Comparison of ENCODE assay signal across 8 cellular contexts in genomic region chr19:58310685-58311084, GRCh38. TPM values are rescaled to one million over a fixed set of nuclear protein-coding genes. Genes with fewer than 3 reads are reported as not detected.
DNase-seq lines count a peak whose midpoint lies in the region; ATAC-seq, FAIRE-seq and TF ChIP-seq lines count a peak whose summit lies in the region.
"Not testable (repeated sequence)": the region's sequence is repeated elsewhere in the genome, so short reads cannot be mapped to it uniquely, and the experiment has no call there.

No MANE protein-coding gene starts in this region.

- H2BK5ac ChIP-seq in neuronal stem cell (ENCODE audit: low read length): not testable (repeated sequence)

- POLR2A ChIA-PET in BJ (lab: Charles Lee): not testable (repeated sequence)
- POLR2A ChIA-PET in MCF 10A (lab: Yijun Ruan, JAX): interaction anchor here (1.0 to 1.1 kb wide), 2 partner anchors 16 to 32 kb away, joined by 3 to 4 read pairs; partner anchors contain the start of genes ZNF8 and ZSCAN22

- not testable (repeated sequence) for H3K18ac ChIP-seq in neuronal stem cell (ENCODE audit: low read length)

- not testable (repeated sequence) for H3K23ac ChIP-seq in neuronal stem cell (ENCODE audit: low read depth, low read length, poor library complexity)

- H2AK5ac ChIP-seq in neuronal stem cell (ENCODE audit: low read depth, low read length): not testable (repeated sequence)

- not testable (repeated sequence) for FAIRE-seq in kidney (lab: Jason Lieb, UNC)

- not testable (repeated sequence) for H4K91ac ChIP-seq in neuronal stem cell (ENCODE audit: low read depth, low read length, poor library complexity)

- H2BK12ac ChIP-seq in neuronal stem cell (ENCODE audit: low read length): not testable (repeated sequence)

- H4K8ac ChIP-seq in neuronal stem cell (ENCODE audit: low read depth, low read length): not testable (repeated sequence)

- not testable (repeated sequence) for H3K4me1 ChIP-seq in kidney (ENCODE audit: control insufficient read depth in 1 of 2, insufficient read depth in 1 of 2, low read depth in 1 of 2, low read length in 2 of 2); neuronal stem cell (ENCODE audit: control insufficient read depth in 2 of 2, insufficient read depth in 1 of 2, low read depth in 1 of 2, low read length in 2 of 2)
- peaks cover 8 to 12% of the 10 kb centered on the region in 2 donors for H3K4me1 ChIP-seq in thoracic aorta (ENCODE audit: control insufficient read depth in 1 of 2, low read depth in 2 of 2)

- TF ChIP-seq CTCF in BJ (IDR thresholded peaks at IDR 0.05; ENCODE audit: insufficient read depth, low read depth, low read length) (peak; percentile 17; the same call in 1 of the 2 replicates), MCF 10A (IDR thresholded peaks at IDR 0.05; ENCODE audit: unreplicated experiment) (peak; percentile 14), fibroblast of pulmonary artery (IDR thresholded peaks at IDR 0.05; ENCODE audit: low read length, missing control alignments) (peak; percentile 28), kidney (IDR thresholded peaks at IDR 0.05; ENCODE audit: borderline replicate concordance, extremely low read depth, insufficient read depth) (peak; percentile 27), thoracic aorta (IDR thresholded peaks at IDR 0.05) (peak; percentile 44)

- H3K9ac ChIP-seq in kidney (ENCODE audit: low read length in 2 of 2); neuronal stem cell (ENCODE audit: low read depth, low read length, poor library complexity): not testable (repeated sequence)

- DNase-seq in BJ (ENCODE audit: low read depth); MCF 10A (ENCODE audit: unreplicated experiment); kidney; thoracic aorta (ENCODE audit: low spot score): not testable (repeated sequence)
- DNase-seq in NCI-H748 (lab: John Stamatoyannopoulos, UW; ENCODE audit: unreplicated experiment) (peak; percentile 26), fibroblast of pulmonary artery (ENCODE audit: low read depth) (peak; percentile 38), neuronal stem cell (ENCODE audit: low spot score) (peak; percentile 21)
- peak; percentile 27 for DNase-seq in activated CD4-positive, alpha-beta T cell treated with anti-CD3 and anti-CD28 coated beads for 48 hours

- not testable (repeated sequence) for H3K4me3 ChIP-seq in BJ (ENCODE audit: low read depth, low read length); fibroblast of pulmonary artery (replicated peaks; ENCODE audit: low read depth, low read length); kidney (ENCODE audit: low read length in 2 of 2); neuronal stem cell (ENCODE audit: low read length in 2 of 2); thoracic aorta

- peaks cover 74% of the 10 kb centered on the region for H3K36me3 Mint-ChIP-seq in MCF 10A (ENCODE audit: insufficient read depth, unreplicated experiment)

- not testable (repeated sequence) for H3K14ac ChIP-seq in neuronal stem cell (ENCODE audit: low read length)

- H3K79me1 ChIP-seq in neuronal stem cell (ENCODE audit: low read depth, low read length): not testable (repeated sequence)

- not testable (repeated sequence) for H3K27me3 Mint-ChIP-seq in MCF 10A (ENCODE audit: insufficient read depth, unreplicated experiment)

- H3K4me3 Mint-ChIP-seq in MCF 10A (ENCODE audit: unreplicated experiment): not testable (repeated sequence)

- WGBS in neuronal stem cell (ENCODE audit: extremely low coverage in 2 of 2, insufficient read length in 2 of 2, insufficient replicate concordance in 1 of 2), 2 donors: no CpG with 5 or more reads among the region's 13 CpGs

- not testable (repeated sequence) for H2BK15ac ChIP-seq in neuronal stem cell (ENCODE audit: low read length)

- not testable (repeated sequence) for H3K4ac ChIP-seq in neuronal stem cell (ENCODE audit: low read length)

- H2BK120ac ChIP-seq in neuronal stem cell (ENCODE audit: low read depth, low read length): not testable (repeated sequence)

- H3K9me3 ChIP-seq in kidney (ENCODE audit: control insufficient read depth in 1 of 2, low read length in 2 of 2); thoracic aorta: not testable (repeated sequence)
- peaks cover 0 to 35% of the 10 kb centered on the region in 2 donors for H3K9me3 ChIP-seq in neuronal stem cell (replicated peaks in 1 of 2; ENCODE audit: control insufficient read depth in 2 of 2, insufficient read depth in 1 of 2, low read depth in 1 of 2, low read length in 2 of 2)

- not testable (repeated sequence) for BruUV-seq in MCF 10A (replicated peaks; lab: Mats Ljungman, UMichigan)

- H3K36me3 ChIP-seq in BJ (ENCODE audit: control insufficient read depth, insufficient read depth, low read length): not testable (repeated sequence)
- H3K36me3 ChIP-seq in kidney (ENCODE audit: control insufficient read depth in 1 of 2, insufficient read depth in 2 of 2, low read length in 2 of 2) (peaks cover 27 to 32% of the 10 kb centered on the region in 2 donors), neuronal stem cell (replicated peaks in 1 of 2; ENCODE audit: control insufficient read depth in 2 of 2, insufficient read depth in 2 of 2, low read length in 2 of 2) (peaks cover 39 to 89% of the 10 kb centered on the region in 2 donors), thoracic aorta (peaks cover 47% of the 10 kb centered on the region)

- H3K4me1 Mint-ChIP-seq in MCF 10A (ENCODE audit: insufficient read depth, unreplicated experiment): not testable (repeated sequence)

- intact Hi-C loops in MCF 10A (cut with micrococcal nuclease); kidney (cut with DNase I): not testable (repeated sequence)

- not testable (repeated sequence) for H3K27ac Mint-ChIP-seq in MCF 10A (ENCODE audit: low read depth, unreplicated experiment)

- not testable (repeated sequence) for H2AFZ ChIP-seq in neuronal stem cell (ENCODE audit: low read length)

- CTCF ChIA-PET in BJ (lab: Yijun Ruan, JAX): not testable (repeated sequence)
- CTCF ChIA-PET in MCF 10A (lab: Yijun Ruan, JAX): interaction anchor here (1.0 to 1.6 kb wide), 2 partner anchors 25 to 55 kb away, joined by 4 to 6 read pairs; no protein-coding TSS in a partner anchor

- not testable (repeated sequence) for ATAC-seq in thoracic aorta (ENCODE audit: insufficient number of reproducible peaks, low FRiP score, low read depth)

- not testable (repeated sequence) for H3K9me3 Mint-ChIP-seq in MCF 10A (ENCODE audit: unreplicated experiment)

- H3K27me3 ChIP-seq in BJ (ENCODE audit: control insufficient read depth, insufficient read depth, low read length); neuronal stem cell (ENCODE audit: control insufficient read depth in 3 of 3, insufficient read depth in 3 of 3, low read depth in 1 of 3, low read length in 3 of 3); thoracic aorta (replicated peaks; ENCODE audit: insufficient read depth): not testable (repeated sequence)

- not testable (repeated sequence) for H3K4me2 ChIP-seq in neuronal stem cell (ENCODE audit: insufficient read depth, low read length, poor library complexity, severe bottlenecking)

- H3K27ac ChIP-seq in kidney (ENCODE audit: low read depth in 2 of 2, low read length in 2 of 2); neuronal stem cell (replicated peaks; ENCODE audit: low read length); thoracic aorta: not testable (repeated sequence)

RNA-seq across cellular contexts. Expression of gene ERVK3-1, which starts 5.5 kb away (rescaled TPM):
- polyA plus RNA-seq in BJ (2011; rRNA removed): 34.3 and 39.4 TPM in 2 replicates
- 14.4 and 14.6 TPM in 2 replicates for polyA minus RNA-seq in BJ (2011; rRNA and poly(A)+ RNA removed)
- 63.1 and 64.6 TPM in 2 replicates for total RNA-seq in MCF 10A (2022)
- total RNA-seq in kidney: 35.4 TPM
- 41.6 TPM for polyA plus RNA-seq in kidney (ENCODE audit: insufficient read depth, low read depth, low replicate concordance)
- 33.2 TPM for polyA plus RNA-seq in neuronal stem cell (2013, experiment 1 of 2)
- 32.1 TPM for polyA plus RNA-seq in neuronal stem cell (2013, experiment 2 of 2)
- 10 to 100 TPM; 37.4 to 87.9 TPM for total RNA-seq in thoracic aorta

RNA-seq across cellular contexts. Expression of gene ZSCAN22, which starts 16.1 kb away (rescaled TPM):
- 2.1 and 2.3 TPM in 2 replicates for polyA plus RNA-seq in BJ (2011; rRNA removed)
- polyA minus RNA-seq in BJ (2011; rRNA and poly(A)+ RNA removed): 3.9 TPM in 2 replicates
- total RNA-seq in MCF 10A (2022): 3.8 and 4.7 TPM in 2 replicates
- total RNA-seq in kidney: 3.3 TPM
- polyA plus RNA-seq in kidney (ENCODE audit: insufficient read depth, low read depth, low replicate concordance): 1.1 TPM
- polyA plus RNA-seq in neuronal stem cell (2013, experiment 1 of 2): 1.8 TPM
- 1.8 TPM for polyA plus RNA-seq in neuronal stem cell (2013, experiment 2 of 2)
- 1 to 10 TPM; 1.1 to 4.2 TPM for total RNA-seq in thoracic aorta

RNA-seq across cellular contexts. Expression of gene ZNF8, which starts 31.9 kb away (rescaled TPM):
- polyA plus RNA-seq in BJ (2011; rRNA removed): 2.1 and 2.5 TPM in 2 replicates
- 7.6 and 7.7 TPM in 2 replicates for polyA minus RNA-seq in BJ (2011; rRNA and poly(A)+ RNA removed)
- 4.9 and 5.1 TPM in 2 replicates for total RNA-seq in MCF 10A (2022)
- 9.0 TPM for total RNA-seq in kidney
- polyA plus RNA-seq in kidney (ENCODE audit: insufficient read depth, low read depth, low replicate concordance): 1.3 TPM
- 9.0 TPM for polyA plus RNA-seq in neuronal stem cell (2013, experiment 1 of 2)
- 10.0 TPM for polyA plus RNA-seq in neuronal stem cell (2013, experiment 2 of 2)
- total RNA-seq in thoracic aorta: 10 to 100 TPM; 11.4 to 12.0 TPM

RNA-seq across cellular contexts. Expression of gene A1BG, which starts 42.6 kb away (rescaled TPM):
- polyA plus RNA-seq in BJ (2011; rRNA removed) (13.7 and 15.5 TPM in 2 replicates), kidney (ENCODE audit: insufficient read depth, low read depth, low replicate concordance) (19.0 TPM)
- 0.82 and 1.2 TPM in 2 replicates for polyA minus RNA-seq in BJ (2011; rRNA and poly(A)+ RNA removed)
- total RNA-seq in MCF 10A (2022) (6.4 and 7.0 TPM in 2 replicates), kidney (10.9 TPM), thoracic aorta (10 to 100 TPM in 1 of 2 donors, 1 to 10 TPM in 1; 1.9 to 10.0 TPM)
- 35.9 TPM for polyA plus RNA-seq in neuronal stem cell (2013, experiment 1 of 2)
- polyA plus RNA-seq in neuronal stem cell (2013, experiment 2 of 2): 29.4 TPM

RNA-seq across cellular contexts. Expression of gene ZNF497, which starts 51.9 kb away (rescaled TPM):
- polyA plus RNA-seq in BJ (2011; rRNA removed) (0.20 TPM in 2 replicates), kidney (ENCODE audit: insufficient read depth, low read depth, low replicate concordance) (1.7 TPM)
- 0.10 and 0.33 TPM in 2 replicates for polyA minus RNA-seq in BJ (2011; rRNA and poly(A)+ RNA removed)
- total RNA-seq in MCF 10A (2022) (3.2 and 3.9 TPM in 2 replicates), kidney (5.0 TPM), thoracic aorta (1 to 10 TPM in 1 of 2 donors, not detected in 1; 2.3 TPM)
- polyA plus RNA-seq in neuronal stem cell (2013, experiment 1 of 2): 2.1 TPM
- polyA plus RNA-seq in neuronal stem cell (2013, experiment 2 of 2): 2.1 TPM
